In the genomic region with DNA sequence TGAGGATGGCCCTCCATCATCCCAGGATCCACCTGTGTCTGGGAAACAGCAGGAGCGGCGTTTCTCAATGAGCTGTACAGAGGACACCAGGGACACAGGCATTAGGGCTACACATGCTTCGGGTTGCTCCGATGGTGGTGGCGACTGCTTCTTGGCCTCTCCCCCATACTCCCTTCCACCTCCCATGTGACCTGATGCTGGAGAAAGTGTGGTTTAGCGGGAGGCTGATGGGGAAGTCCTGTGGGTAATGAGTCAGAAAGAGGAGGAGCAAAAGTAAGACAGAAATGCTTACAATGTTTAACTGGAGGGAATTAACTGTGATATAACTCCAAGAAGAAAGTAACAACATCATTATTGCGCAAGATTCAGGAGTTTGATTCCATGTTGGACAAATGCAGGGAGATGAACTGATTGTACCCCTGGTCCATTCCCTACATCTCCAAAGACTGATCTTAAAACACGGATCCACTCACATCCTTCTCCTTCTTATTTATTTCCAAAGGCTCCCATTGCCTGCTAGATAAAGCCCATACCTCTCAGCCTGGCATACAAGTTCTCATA, we compare ENCODE assay signal across 9 cellular contexts.
A peak's percentile ranks its signal among the peaks of the same experiment; 100 is the strongest.
DNase-seq lines count a peak whose midpoint lies in the region; ATAC-seq and TF ChIP-seq lines count a peak whose summit lies in the region.
"Had no signal": no experiment of that assay in that cellular context is flagged by ENCODE, and none has a peak within 500 bp of the region (broad histone marks: within the 10 kb centered on the region; RNA-seq: fewer than 3 reads in every experiment).

No MANE protein-coding gene starts in this region.

- H3K27me3 ChIP-seq in lung (ENCODE audit: control insufficient read depth, insufficient read depth), result no peaks in the 10 kb centered on the region
- no peaks in the 10 kb centered on the region for H3K27me3 ChIP-seq in adrenal gland

- peaks cover 0 to 3% of the 10 kb centered on the region in 2 donors for H3K9me3 ChIP-seq in lung (ENCODE audit: control insufficient read depth in 2 of 2, insufficient read depth in 1 of 2, low read length in 1 of 2)
- H3K9me3 ChIP-seq in adrenal gland (replicated peaks in 1 of 3), result no peaks in the 10 kb centered on the region

- DNase-seq in GM13977 (ENCODE audit: low spot score) (peak; percentile 23), SW480 (ENCODE audit: low spot score) (peak; percentile 83), lung (ENCODE audit: low spot score) (no peak), T-helper 9 cell (no peak), NCI-H2171 treated with DMSO at 0.1 percent for 48 hours (lab: John Stamatoyannopoulos, UW) (no peak), adrenal gland (no peak)
- DNase-seq: HFFc6 had no signal

- ATAC-seq in HG02759 (IDR thresholded peaks at IDR 0.05; ENCODE audit: unreplicated experiment), result peak; percentile 78
- peak; percentile 76 for ATAC-seq in lung (ENCODE audit: insufficient read depth, low FRiP score)
- no peak for ATAC-seq in GM18519 (IDR thresholded peaks at IDR 0.05; ENCODE audit: low FRiP score, unreplicated experiment)

- H3K27ac ChIP-seq in lung (ENCODE audit: low read depth in 1 of 2, low read length in 1 of 2), result no peak overlapping the region
- H3K27ac ChIP-seq in adrenal gland, result no peak overlapping the region

- in situ Hi-C loops in GM13977 (cut with MboI; ENCODE audit: low pct_unique_long_range_greater_than_20kb, low sequenced_read_pairs, unreplicated experiment), result no loop called here

- H3K4me3 ChIP-seq in lung, result no peak overlapping the region
- no peak overlapping the region for H3K4me3 ChIP-seq in adrenal gland

- peaks cover 0 to 1% of the 10 kb centered on the region in 2 donors for H3K4me1 ChIP-seq in lung (ENCODE audit: control insufficient read depth in 2 of 2, insufficient read depth in 2 of 2, low read length in 2 of 2)
- no peaks in the 10 kb centered on the region for H3K4me1 ChIP-seq in adrenal gland (replicated peaks in 1 of 2)

- H3K36me3 ChIP-seq in lung (ENCODE audit: control insufficient read depth in 2 of 2, insufficient read depth in 2 of 2, low read length in 2 of 2) (no peaks in the 10 kb centered on the region), adrenal gland (replicated peaks in 1 of 2) (no peaks in the 10 kb centered on the region)

- no peak for TF ChIP-seq CTCF in GM13977 (IDR thresholded peaks at IDR 0.05; ENCODE audit: extremely low read depth, insufficient read depth, missing control alignments)
- TF ChIP-seq CTCF in lung (IDR thresholded peaks at IDR 0.05; ENCODE audit: control extremely low read depth, extremely low read depth), result no peak
- no peak for TF ChIP-seq CTCF in adrenal gland (IDR thresholded peaks at IDR 0.05)

- 57 to 69% methylated on average over 8 of the region's 8 CpGs for WGBS in lung, 2 donors
- WGBS in adrenal gland, 4 donors, result 70 to 75% (median 72%) methylated on average over 6 to 8 of the region's 8 CpGs

- TF ChIP-seq POLR2A in adrenal gland (IDR thresholded peaks at IDR 0.05), result no peak

- intact Hi-C loops in adrenal gland (cut with DNase I), result no loop called here

Comparison
In these comparisons a context has a peak if more than half of its experiments do, and no peak if none do; other contexts are left out.
1. DNase-seq: peak in GM13977 (single experiment) and SW480 (single experiment); none in lung (single experiment), T-helper 9 cell (single experiment), NCI-H2171 treated with DMSO at 0.1 percent for 48 hours (single experiment) and adrenal gland (0 of 7).